ENCODE assay signal across 15 cellular contexts in genomic region chr2:161146996-161147395, GRCh38. TPM values are rescaled to one million over a fixed set of nuclear protein-coding genes. Genes with fewer than 3 reads are reported as not detected.
DNase-seq lines count a peak whose midpoint lies in the region; ATAC-seq lines count a peak whose summit lies in the region.
"Had no signal": no experiment of that assay in that cellular context is flagged by ENCODE, and none has a peak within 500 bp of the region (broad histone marks: within the 10 kb centered on the region; RNA-seq: fewer than 3 reads in every experiment).

No MANE protein-coding gene starts in this region.

- no peak overlapping the region for H3K4me3 Mint-ChIP-seq in stimulated activated memory B cell treated with anti-CD40 and anti-IgM and Interleukin-4, amounts not matched to agents 10 μg/mL and 1 μg/mL and 100 μg/mL, for 72 hours

- peak; percentile 29 for ATAC-seq in GM18511 (IDR thresholded peaks at IDR 0.05; ENCODE audit: unreplicated experiment)
- peak; percentile 16 for ATAC-seq in HG03432 (IDR thresholded peaks at IDR 0.05; ENCODE audit: unreplicated experiment)
- peak; percentile 85 for ATAC-seq in left ventricle myocardium superior
- ATAC-seq in stimulated activated memory B cell treated with anti-CD40 and anti-IgM and Interleukin-4, amounts not matched to agents 10 μg/mL and 1 μg/mL and 100 μg/mL, for 72 hours: no peak
- no peak for ATAC-seq in HG03439 (IDR thresholded peaks at IDR 0.05; ENCODE audit: unreplicated experiment)
- ATAC-seq in HG03280 (IDR thresholded peaks at IDR 0.05; ENCODE audit: unreplicated experiment): no peak
- ATAC-seq: Panc1 had no signal

- intact Hi-C loops in left ventricle myocardium superior (cut with micrococcal nuclease): no loop called here

- H3K27ac Mint-ChIP-seq in stimulated activated memory B cell treated with anti-CD40 and anti-IgM and Interleukin-4, amounts not matched to agents 10 μg/mL and 1 μg/mL and 100 μg/mL, for 72 hours: peak overlapping the region; percentile 76

- DNase-seq in left ventricle myocardium superior (peak; percentile 44), NCI-H1417 treated with DMSO at 0.1 percent for 48 hours (lab: John Stamatoyannopoulos, UW) (no peak)
- DNase-seq: CD8-positive, alpha-beta memory T cell; EL; GOT3; Kasumi-1; NCI-H2029; NCI-H510A; SHP77 treated with DMSO at 0.1 percent for 48 hours had no signal

- H3K27me3 Mint-ChIP-seq in stimulated activated memory B cell treated with anti-CD40 and anti-IgM and Interleukin-4, amounts not matched to agents 10 μg/mL and 1 μg/mL and 100 μg/mL, for 72 hours: no peaks in the 10 kb centered on the region

- H3K4me1 Mint-ChIP-seq in stimulated activated memory B cell treated with anti-CD40 and anti-IgM and Interleukin-4, amounts not matched to agents 10 μg/mL and 1 μg/mL and 100 μg/mL, for 72 hours: peaks cover 94% of the 10 kb centered on the region

- peaks cover 99% of the 10 kb centered on the region for H3K36me3 Mint-ChIP-seq in stimulated activated memory B cell treated with anti-CD40 and anti-IgM and Interleukin-4, amounts not matched to agents 10 μg/mL and 1 μg/mL and 100 μg/mL, for 72 hours

- H3K9me3 Mint-ChIP-seq in stimulated activated memory B cell treated with anti-CD40 and anti-IgM and Interleukin-4, amounts not matched to agents 10 μg/mL and 1 μg/mL and 100 μg/mL, for 72 hours: peaks cover 28% of the 10 kb centered on the region

RNA-seq across cellular contexts. Expression of gene TANK, which starts 13.2 kb away (rescaled TPM):
- 27.9 TPM for total RNA-seq in left ventricle myocardium superior

Comparison
In these comparisons a context has a peak if more than half of its experiments do, and no peak if none do; other contexts are left out.
1. ATAC-seq: peak in GM18511 (single experiment), HG03432 (single experiment) and left ventricle myocardium superior (single experiment); none in stimulated activated memory B cell treated with anti-CD40 and anti-IgM and Interleukin-4, amounts not matched to agents 10 μg/mL and 1 μg/mL and 100 μg/mL, for 72 hours (single experiment), HG03439 (single experiment) and HG03280 (single experiment).